16 cellular contexts compared by ENCODE assay signal in the genomic region with DNA sequence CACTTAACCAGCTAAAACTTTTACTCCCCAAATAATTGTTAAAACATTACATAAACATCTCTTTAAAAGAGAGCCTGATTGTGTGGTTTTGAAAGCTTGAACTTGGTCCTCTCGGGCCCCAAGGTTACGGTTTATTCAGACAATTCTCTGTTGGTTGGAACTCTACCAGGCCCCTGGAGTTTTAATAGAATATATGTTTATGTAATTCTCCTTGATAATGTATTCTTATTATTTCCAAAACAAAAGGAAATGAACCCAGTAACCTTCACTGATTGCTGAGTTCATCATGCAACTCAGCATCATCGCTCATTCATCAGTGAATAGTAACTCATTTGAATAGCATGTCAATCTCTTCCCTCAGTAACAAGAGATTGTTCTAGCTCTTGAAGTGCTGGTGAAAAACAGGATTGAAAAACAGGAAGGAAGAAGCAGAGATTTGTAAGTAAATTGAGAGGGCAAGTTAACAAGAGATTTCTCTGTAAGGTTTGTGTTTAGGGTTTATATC.
"Had no signal": no experiment of that assay in that cellular context is flagged by ENCODE, and none has a peak within 500 bp of the region (broad histone marks: within the 10 kb centered on the region; RNA-seq: fewer than 3 reads in every experiment).

No MANE protein-coding gene starts in this region.

- H3K27ac ChIP-seq: epithelial cell of prostate, esophagus muscularis mucosa, hepatocyte, ovary, suprapubic skin, thyroid gland had no signal

- H3K79me2 ChIP-seq: hepatocyte had no signal

- H3K4me3 ChIP-seq: esophagus muscularis mucosa, hepatocyte, ovary, smooth muscle cell, suprapubic skin, thyroid gland had no signal

- H3K36me3 ChIP-seq: esophagus muscularis mucosa, ovary, suprapubic skin, thyroid gland had no signal

- H3K4me2 ChIP-seq: hepatocyte, smooth muscle cell had no signal

- H2AFZ ChIP-seq: hepatocyte had no signal

- H3K4me1 ChIP-seq: suprapubic skin, thyroid gland had no signal

- H3K9me3 ChIP-seq: esophagus muscularis mucosa, ovary, suprapubic skin, thyroid gland had no signal

- DNase-seq: cerebellar nuclear complex; effector CD4-positive, alpha-beta T cell; head of caudate nucleus; left colon; left ventricle myocardium superior; mammary epithelial cell; naive thymus-derived CD4-positive, alpha-beta T cell; ovary; stimulated activated CD4-positive, alpha-beta T cell treated with anti-CD3 and anti-CD28 coated beads, Interleukin-2, amount 100 ng/mL, for 48 hours; stimulated activated naive CD4-positive, alpha-beta T cell treated with Interleukin-2 at 50 U/mL for 16 hours; thyroid gland had no signal

- H3K27me3 ChIP-seq: esophagus muscularis mucosa, hepatocyte, ovary, suprapubic skin, thyroid gland had no signal
